26 cellular contexts compared by ENCODE assay signal in the genomic region with DNA sequence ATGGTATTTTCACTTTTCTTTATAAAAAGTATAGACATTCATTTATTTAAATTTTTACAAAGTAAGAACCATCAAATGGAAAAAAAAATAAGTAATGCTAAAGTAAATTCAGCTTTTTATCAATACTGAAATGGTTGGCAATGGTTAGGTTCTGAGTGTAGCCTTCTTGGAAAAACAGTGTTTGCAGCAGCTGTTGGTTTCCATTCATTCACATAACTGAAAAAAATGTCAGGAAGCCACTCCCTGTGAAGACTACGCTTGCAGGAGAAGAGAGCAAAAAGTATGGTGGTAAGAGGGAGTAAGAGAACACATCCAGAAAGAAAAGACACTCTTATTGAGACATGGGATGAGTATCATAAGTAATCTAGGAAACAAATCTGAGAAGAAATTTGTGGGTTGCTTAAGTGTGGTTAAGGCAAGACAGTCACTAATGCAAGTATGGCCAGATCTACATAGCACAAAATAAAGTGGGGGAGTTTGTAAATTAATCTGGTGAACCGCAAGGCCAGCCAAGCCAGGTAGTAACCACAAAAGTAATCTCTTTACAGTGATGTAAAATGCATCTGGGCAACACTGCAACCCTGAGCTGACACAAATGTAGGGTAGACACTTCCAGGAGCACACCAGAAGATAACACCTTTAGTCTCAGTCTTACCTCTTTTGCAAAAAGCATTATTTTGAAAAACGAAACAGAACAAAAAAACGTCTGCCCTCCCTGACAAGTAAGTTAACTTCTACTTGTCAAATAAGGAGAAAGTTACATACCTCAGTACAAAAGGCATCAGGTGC.
"Had no signal": no experiment of that assay in that cellular context is flagged by ENCODE, and none has a peak within 500 bp of the region (broad histone marks: within the 10 kb centered on the region; RNA-seq: fewer than 3 reads in every experiment).

No MANE protein-coding gene starts in this region.

- H3K79me2 ChIP-seq: hepatocyte had no signal

- H3K27me3 Mint-ChIP-seq: activated naive CD8-positive, alpha-beta T cell had no signal

- H2AFZ ChIP-seq: hepatocyte had no signal

- H3K9me3 ChIP-seq: ascending aorta, gastroesophageal sphincter, right lobe of liver, suprapubic skin, tibial artery had no signal

- FAIRE-seq: endothelial cell of umbilical vein had no signal

- H3K4me1 Mint-ChIP-seq: nephron had no signal

- H3K4me3 ChIP-seq: ascending aorta, gastroesophageal sphincter, hepatocyte, right lobe of liver, skin epidermis, suprapubic skin, tibial artery had no signal

- H3K27ac ChIP-seq: ascending aorta, brain microvascular endothelial cell, gastroesophageal sphincter, hepatocyte, right lobe of liver, skin epidermis, suprapubic skin, tibial artery had no signal

- H3K27me3 ChIP-seq: ascending aorta, brain microvascular endothelial cell, gastroesophageal sphincter, hepatocyte, right lobe of liver, suprapubic skin, tibial artery had no signal

- H3K4me3 Mint-ChIP-seq: activated CD4-positive, alpha-beta T cell treated with anti-CD3 and anti-CD28 coated beads for 36 hours; activated naive CD8-positive, alpha-beta T cell; activated T-cell treated with anti-CD3 and anti-CD28 coated beads, Interleukin-2, amount 50 U/mL, for 72 hours; nephron; T-cell; T-helper 2 cell treated with Interferon-gamma antibody and Interleukin-4, amounts not matched to agents 5 μg/mL and 100 μg/mL, for 36 hours had no signal

- H3K36me3 ChIP-seq: ascending aorta, brain microvascular endothelial cell, right lobe of liver, suprapubic skin, tibial artery had no signal

- ATAC-seq: activated CD4-positive, alpha-beta T cell treated with anti-CD3 and anti-CD28 coated beads for 36 hours; gastroesophageal sphincter; left colon; right lobe of liver; T-cell had no signal

- H3K27ac Mint-ChIP-seq: activated CD4-positive, alpha-beta T cell treated with anti-CD3 and anti-CD28 coated beads for 36 hours; activated naive CD8-positive, alpha-beta T cell; activated T-cell treated with anti-CD3 and anti-CD28 coated beads, Interleukin-2, amount 50 U/mL, for 72 hours; nephron; T-cell; T-helper 2 cell treated with Interferon-gamma antibody and Interleukin-4, amounts not matched to agents 5 μg/mL and 100 μg/mL, for 36 hours had no signal

- H3K36me3 Mint-ChIP-seq: activated naive CD8-positive, alpha-beta T cell; T-cell had no signal

- H3K4me1 ChIP-seq: ascending aorta, gastroesophageal sphincter, right lobe of liver, suprapubic skin, tibial artery had no signal

- H3K4me2 ChIP-seq: hepatocyte had no signal

- H3K9me3 Mint-ChIP-seq: activated T-cell treated with anti-CD3 and anti-CD28 coated beads, Interleukin-2, amount 50 U/mL, for 72 hours; nephron; T-cell; T-helper 2 cell treated with Interferon-gamma antibody and Interleukin-4, amounts not matched to agents 5 μg/mL and 100 μg/mL, for 36 hours had no signal

- DNase-seq: activated CD4-positive, alpha-beta T cell treated with anti-CD3 and anti-CD28 coated beads for 36 hours; activated CD4-positive, alpha-beta T cell treated with anti-CD3 and anti-CD28 coated beads, Interleukin-2, amount 50 U/mL, for 4 hours; activated CD4-positive, CD25-positive, alpha-beta regulatory T cell; activated effector memory CD4-positive, alpha-beta T cell treated with Interleukin-2 at 50 U/mL for 16 hours; activated naive CD4-positive, alpha-beta T cell treated with Interleukin-2 at 50 U/mL for 16 hours; activated T-cell treated with anti-CD3 and anti-CD28 coated beads for 4 hours; activated T-cell treated with anti-CD3 and anti-CD28 coated beads, Interleukin-2, amount 50 U/mL, for 72 hours; brain microvascular endothelial cell; cortex of kidney; kidney; left colon; mammary epithelial cell; right lobe of liver; stimulated activated CD4-positive, alpha-beta T cell treated with anti-CD3 and anti-CD28 coated beads, Interleukin-12 subunit alpha, Interleukin-12 subunit beta, amount 100 ng/mL, for 4 hours; stimulated activated CD4-positive, alpha-beta T cell treated with anti-CD3 and anti-CD28 coated beads, Interleukin-4, amount 100 ng/mL, for 1 hour; T-cell; tibial artery had no signal
